Comparison of ENCODE assay signal across 8 cellular contexts in genomic region chr3:48656061-48656840, GRCh38. TPM values are rescaled to one million over a fixed set of nuclear protein-coding genes. Genes with fewer than 3 reads are reported as not detected.
DNase-seq lines count a peak whose midpoint lies in the region; ATAC-seq, FAIRE-seq and TF ChIP-seq lines count a peak whose summit lies in the region.

No MANE protein-coding gene starts in this region.

- peaks cover 42% of the 10 kb centered on the region for H3K36me3 ChIP-seq in BE2C

- peak; percentile 88 for FAIRE-seq in GM18507 (lab: Jason Lieb, UNC)

- no peaks in the 10 kb centered on the region for H3K27me3 ChIP-seq in BE2C

- H3K9me3 ChIP-seq in BE2C: no peaks in the 10 kb centered on the region

- ATAC-seq in HG03354 (IDR thresholded peaks at IDR 0.05; ENCODE audit: poor library complexity, severe bottlenecking, unreplicated experiment): peak; percentile 58

- H3K4me3 ChIP-seq in BE2C (ENCODE audit: low read depth, low read length): no peak overlapping the region

- no peak for TF ChIP-seq CTCF in BE2C (IDR thresholded peaks at IDR 0.05; ENCODE audit: low read depth, low read length)

- no peaks in the 10 kb centered on the region for H3K4me1 ChIP-seq in BE2C

- DNase-seq in GM18507 (ENCODE audit: extremely low spot score, insufficient read length, low read depth) (peak; percentile 78), cerebellum (ENCODE audit: low spot score) (peak; percentile 70), left kidney (ENCODE audit: low read depth, low spot score) (peak; percentile 93), BE2C (no peak), middle frontal gyrus (ENCODE audit: extremely low spot score, low spot score) (no peak)
- peak; percentile 64 to 77 (median 72) for DNase-seq in activated CD4-positive, CD25-positive, alpha-beta regulatory T cell (lab: John Stamatoyannopoulos, UW)
- peak; percentile 82 for DNase-seq in stimulated activated CD4-positive, alpha-beta T cell treated with anti-CD3 and anti-CD28 coated beads, Interleukin-2, amount 100 ng/mL, for 4 hours (ENCODE audit: low read depth)

RNA-seq across cellular contexts. Expression of gene CELSR3, which starts 6.4 kb away (rescaled TPM):
- 37.4 TPM for total RNA-seq in cerebellum
- polyA plus RNA-seq in BE2C (2012; ENCODE audit: insufficient read depth, insufficient read length, low read depth): 50.3 TPM

RNA-seq across cellular contexts. Expression of gene SLC26A6, which starts 21.0 kb away (rescaled TPM):
- 7.4 TPM for total RNA-seq in cerebellum
- 14.0 TPM for polyA plus RNA-seq in BE2C (2012; ENCODE audit: insufficient read depth, insufficient read length, low read depth)

RNA-seq across cellular contexts. Expression of gene NCKIPSD, which starts 29.5 kb away (rescaled TPM):
- 15.7 TPM for total RNA-seq in cerebellum
- polyA plus RNA-seq in BE2C (2012; ENCODE audit: insufficient read depth, insufficient read length, low read depth): 28.5 TPM

RNA-seq across cellular contexts. Expression of gene TMEM89, which starts 34.7 kb away (rescaled TPM):
- not detected for total RNA-seq in cerebellum
- not detected for polyA plus RNA-seq in BE2C (2012; ENCODE audit: insufficient read depth, insufficient read length, low read depth)

RNA-seq across cellular contexts. Expression of gene UQCRC1, which starts 46.8 kb away (rescaled TPM):
- total RNA-seq in cerebellum: 122 TPM
- 332 TPM for polyA plus RNA-seq in BE2C (2012; ENCODE audit: insufficient read depth, insufficient read length, low read depth)

Comparison
In these comparisons a context has a peak if more than half of its experiments do, and no peak if none do; other contexts are left out.
1. DNase-seq: peak in GM18507 (single experiment), activated CD4-positive, CD25-positive, alpha-beta regulatory T cell (4 of 4), cerebellum (single experiment), left kidney (single experiment) and stimulated activated CD4-positive, alpha-beta T cell treated with anti-CD3 and anti-CD28 coated beads, Interleukin-2, amount 100 ng/mL, for 4 hours (single experiment); none in BE2C (single experiment) and middle frontal gyrus (single experiment).